Comparison of ENCODE assay signal across 8 cellular contexts in the genomic region with DNA sequence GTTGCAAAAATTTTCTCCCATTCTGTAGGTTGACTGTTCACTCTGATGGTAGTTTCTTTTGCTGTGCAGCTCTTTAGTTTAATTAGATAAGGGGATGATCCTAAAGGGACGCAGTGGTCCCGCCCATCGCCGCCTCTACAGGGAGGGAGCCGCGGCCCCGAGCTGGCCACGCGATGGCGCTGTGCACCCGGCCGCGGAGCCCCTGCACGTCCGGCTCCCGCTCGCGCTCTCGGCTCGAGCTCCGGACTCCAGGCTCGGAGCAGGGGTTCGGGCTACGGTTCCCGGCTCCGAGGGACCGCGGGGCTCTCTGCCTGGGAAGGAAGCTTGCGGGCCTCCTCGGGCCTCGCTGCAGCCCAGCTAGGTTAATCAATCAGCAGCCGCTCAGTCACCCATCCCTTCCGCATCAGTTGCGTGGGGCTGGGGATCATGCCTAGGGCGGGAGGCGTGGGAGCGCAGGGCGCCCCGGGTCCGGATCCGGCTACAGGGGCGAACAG.
DNase-seq lines count a peak whose midpoint lies in the region; ATAC-seq, FAIRE-seq and TF ChIP-seq lines count a peak whose summit lies in the region.

No MANE protein-coding gene starts in this region.

- H3K9me3 ChIP-seq in PC-9 (ENCODE audit: insufficient read depth, low read depth) (no peaks in the 10 kb centered on the region), pancreas (no peaks in the 10 kb centered on the region), upper lobe of right lung (no peaks in the 10 kb centered on the region)

- H3K9me3 Mint-ChIP-seq in activated naive CD4-positive, alpha-beta T cell treated with anti-CD3 and anti-CD28 coated beads, Interleukin-2, amount 10 ng/mL, durations not matched to agents 7 days and 5 days, result no peaks in the 10 kb centered on the region
- H3K9me3 Mint-ChIP-seq in glutamatergic neuron (ENCODE audit: unreplicated experiment), result peaks cover 3% of the 10 kb centered on the region

- DNase-seq in GM10248 (ENCODE audit: extremely low spot score) (peak; percentile 86), PC-9 (no peak), glutamatergic neuron (peak; percentile 90), pancreas (peak; percentile 29 to 90 (median 69)), upper lobe of right lung (peak; percentile 75), DMS114 treated with DMSO at 0.1 percent for 48 hours (lab: John Stamatoyannopoulos, UW; ENCODE audit: unreplicated experiment) (no peak)
- DNase-seq in activated naive CD4-positive, alpha-beta T cell treated with anti-CD3 and anti-CD28 coated beads, Interleukin-2, amount 10 ng/mL, durations not matched to agents 7 days and 5 days, result peak; percentile 67

- H3K9me2 ChIP-seq in PC-9 (ENCODE audit: insufficient read depth), result no peaks in the 10 kb centered on the region

- POLR2A ChIA-PET in GM10248 (lab: Yijun Ruan, JAX) (interaction anchor here (0.5 kb wide), 1 partner anchor 522 kb away, joined by 4 read pairs; no protein-coding TSS in a partner anchor), PC-9 (lab: Charles Lee; ENCODE audit: unreplicated experiment) (no interaction called here)

- H3K4me1 ChIP-seq in PC-9 (replicated peaks; ENCODE audit: insufficient read depth) (no peaks in the 10 kb centered on the region), pancreas (peaks cover 0 to 5% (median 4%) of the 10 kb centered on the region in 3 donors), upper lobe of right lung (no peaks in the 10 kb centered on the region)

- H3K4me3 ChIP-seq in PC-9, result no peak overlapping the region
- peak overlapping the region in 3 of 4 donors; percentile 15 to 43 (median 32) for H3K4me3 ChIP-seq in pancreas
- peak overlapping the region; percentile 32 for H3K4me3 ChIP-seq in upper lobe of right lung

- no peaks in the 10 kb centered on the region for H4K20me1 ChIP-seq in PC-9 (ENCODE audit: insufficient read depth)

- no peak overlapping the region for H3K27ac Mint-ChIP-seq in activated naive CD4-positive, alpha-beta T cell treated with anti-CD3 and anti-CD28 coated beads, Interleukin-2, amount 10 ng/mL, durations not matched to agents 7 days and 5 days
- no peak overlapping the region for H3K27ac Mint-ChIP-seq in glutamatergic neuron (ENCODE audit: unreplicated experiment)

- FAIRE-seq in pancreas (lab: Jason Lieb, UNC), result no peak

- no peak overlapping the region for H3K4me3 Mint-ChIP-seq in activated naive CD4-positive, alpha-beta T cell treated with anti-CD3 and anti-CD28 coated beads, Interleukin-2, amount 10 ng/mL, durations not matched to agents 7 days and 5 days
- H3K4me3 Mint-ChIP-seq in glutamatergic neuron (ENCODE audit: unreplicated experiment), result peak overlapping the region; percentile 74

- intact Hi-C loops in PC-9 (cut with micrococcal nuclease; ENCODE audit: unreplicated experiment) (loop anchor here (10.0 kb wide), 1 partner anchor 656 kb away; no protein-coding TSS in a partner anchor), pancreas (cut with DNase I) (loop anchor here in 2 of 3 donors (5.0 to 10.0 kb wide), 4 partner anchors 656 to 946 kb away; no protein-coding TSS in a partner anchor), upper lobe of right lung (cut with DNase I) (loop anchor here (10.0 kb wide), 1 partner anchor 656 kb away; no protein-coding TSS in a partner anchor)

- H3K4me1 Mint-ChIP-seq in activated naive CD4-positive, alpha-beta T cell treated with anti-CD3 and anti-CD28 coated beads, Interleukin-2, amount 10 ng/mL, durations not matched to agents 7 days and 5 days, result peaks cover 4% of the 10 kb centered on the region
- peaks cover 1% of the 10 kb centered on the region for H3K4me1 Mint-ChIP-seq in glutamatergic neuron (ENCODE audit: low read depth, unreplicated experiment)

- H3K27ac ChIP-seq in PC-9 (no peak overlapping the region), pancreas (no peak overlapping the region), upper lobe of right lung (no peak overlapping the region)

- H2AFZ ChIP-seq in PC-9, result no peak overlapping the region

- H3K36me3 ChIP-seq in PC-9 (ENCODE audit: low read depth) (no peaks in the 10 kb centered on the region), pancreas (no peaks in the 10 kb centered on the region), upper lobe of right lung (no peaks in the 10 kb centered on the region)

- H3K79me2 ChIP-seq in PC-9 (ENCODE audit: low read depth), result no peaks in the 10 kb centered on the region

- CTCF ChIA-PET in GM10248 (lab: Yijun Ruan, JAX) (interaction anchor here (0.6 to 2.2 kb wide), 36 partner anchors 9 to 1237 kb away, joined by 3 to 19 read pairs (median 4); no protein-coding TSS in a partner anchor), PC-9 (lab: Charles Lee) (no interaction called here)
- CTCF ChIA-PET in activated naive CD4-positive, alpha-beta T cell treated with anti-CD3 and anti-CD28 coated beads, Interleukin-2, amount 10 ng/mL, durations not matched to agents 7 days and 5 days (lab: Charles Lee), result interaction anchor here (0.6 to 1.8 kb wide), 8 partner anchors 14 to 952 kb away, joined by 3 to 18 read pairs (median 4); no protein-coding TSS in a partner anchor

- no peaks in the 10 kb centered on the region for H3F3A ChIP-seq in PC-9 (ENCODE audit: insufficient read depth, low read depth)

- no TSS peak for BruUV-seq in PC-9 (replicated peaks; lab: Mats Ljungman, UMichigan)

- peaks cover 51% of the 10 kb centered on the region for H3K27me3 ChIP-seq in PC-9 (ENCODE audit: insufficient read depth, low read depth)
- H3K27me3 ChIP-seq in pancreas, result peaks cover 0 to 6% (median 0%) of the 10 kb centered on the region in 4 donors
- peaks cover 19% of the 10 kb centered on the region for H3K27me3 ChIP-seq in upper lobe of right lung

- H3K27me3 Mint-ChIP-seq in activated naive CD4-positive, alpha-beta T cell treated with anti-CD3 and anti-CD28 coated beads, Interleukin-2, amount 10 ng/mL, durations not matched to agents 7 days and 5 days, result peaks cover 32% of the 10 kb centered on the region
- peaks cover 4% of the 10 kb centered on the region for H3K27me3 Mint-ChIP-seq in glutamatergic neuron (ENCODE audit: unreplicated experiment)

- TF ChIP-seq CTCF in GM10248 (IDR thresholded peaks at IDR 0.05; ENCODE audit: control extremely low read depth, extremely low read depth, low read depth, missing control alignments), result peak; percentile 88
- TF ChIP-seq CTCF in PC-9 (conservative IDR thresholded peaks at IDR 0.05), result peak; percentile 47; the same call in 1 of the 2 replicates
- peak; percentile 94 for TF ChIP-seq CTCF in glutamatergic neuron (IDR thresholded peaks at IDR 0.05; ENCODE audit: partially characterized antibody, unreplicated experiment)
- peak; percentile 77 to 90 (median 84) for TF ChIP-seq CTCF in pancreas (IDR thresholded peaks at IDR 0.05)
- peak; percentile 78 for TF ChIP-seq CTCF in upper lobe of right lung (IDR thresholded peaks at IDR 0.05)

- H3K36me3 Mint-ChIP-seq in activated naive CD4-positive, alpha-beta T cell treated with anti-CD3 and anti-CD28 coated beads, Interleukin-2, amount 10 ng/mL, durations not matched to agents 7 days and 5 days, result no peaks in the 10 kb centered on the region
- no peaks in the 10 kb centered on the region for H3K36me3 Mint-ChIP-seq in glutamatergic neuron (ENCODE audit: unreplicated experiment)

- H3K4me2 ChIP-seq in PC-9, result no peak overlapping the region

- ATAC-seq in HG02588 (IDR thresholded peaks at IDR 0.05; ENCODE audit: unreplicated experiment) (peak; percentile 84), pancreas (peak; percentile 84 to 95 (median 93)), upper lobe of right lung (peak; percentile 89)

- WGBS in pancreas, 2 donors, result 3 to 5% methylated on average over 42 of the region's 42 CpGs

Comparison
In these comparisons a context has a peak if more than half of its experiments do, and no peak if none do; other contexts are left out.
1. DNase-seq: peak in GM10248 (single experiment), activated naive CD4-positive, alpha-beta T cell treated with anti-CD3 and anti-CD28 coated beads, Interleukin-2, amount 10 ng/mL, durations not matched to agents 7 days and 5 days (single experiment), glutamatergic neuron (single experiment), pancreas (6 of 6) and upper lobe of right lung (single experiment); none in PC-9 (0 of 2) and DMS114 treated with DMSO at 0.1 percent for 48 hours (single experiment).
2. Peak in every context shown above with its lines, with median percentiles within 50 percentile points of each other: CTCF ChIP-seq and ATAC-seq.